Comparison of ENCODE assay signal across 1 cellular context in the genomic region with DNA sequence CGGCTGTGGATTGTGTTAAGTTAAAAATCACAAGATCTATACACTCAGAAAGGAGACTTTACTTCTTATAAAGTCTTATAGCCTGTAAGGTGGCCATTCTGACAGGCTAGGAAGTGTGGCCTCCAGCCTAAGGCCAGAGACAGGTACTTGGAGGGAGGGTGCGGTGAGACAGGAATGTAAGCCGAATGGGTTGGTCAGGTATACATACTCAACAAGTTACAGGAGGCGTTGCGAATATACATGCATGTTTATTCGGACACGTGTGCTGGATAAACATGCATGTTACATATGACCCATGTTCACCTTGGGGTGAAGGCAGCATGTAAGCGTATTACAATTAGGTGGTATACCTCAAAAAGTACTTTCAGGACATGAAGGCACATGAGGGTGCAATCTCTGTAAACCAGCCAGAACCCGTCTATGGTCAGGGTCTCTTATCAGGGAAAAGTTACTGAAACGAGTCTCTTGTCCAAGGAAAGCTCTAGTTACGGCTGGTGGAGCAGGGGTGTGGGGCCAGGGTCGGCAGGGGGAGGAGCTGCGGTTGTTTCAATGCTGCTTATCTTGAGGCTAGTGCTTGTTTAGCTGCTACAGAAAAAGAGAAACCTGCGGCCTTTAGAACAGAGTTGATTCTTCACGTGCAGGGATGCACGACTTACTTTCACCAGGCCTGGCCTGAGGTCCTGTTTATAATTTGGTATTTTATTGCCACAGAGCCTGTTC.
A peak's percentile ranks its signal among the peaks of the same experiment; 100 is the strongest.
TF ChIP-seq lines count a peak whose summit lies in the region.

No MANE protein-coding gene starts in this region.

TF ChIP-seq in K562, 482 proteins besides CTCF, POLR2A, EP300 and RAD21 (continued from another document and continues in another):
- TF ChIP-seq RERE (CRISPR knock-in tag; IDR thresholded peaks at IDR 0.05; ENCODE audit: borderline replicate concordance) (no peak), ELK1 (CRISPR knock-in tag; IDR thresholded peaks at IDR 0.05) (no peak), FOXJ3 (CRISPR knock-in tag; IDR thresholded peaks at IDR 0.05) (no peak), EHMT2 (IDR thresholded peaks at IDR 0.05) (no peak), RBM39 (optimal IDR thresholded peaks at IDR 0.05; ENCODE audit: low read depth, low read length) (no peak), SMAD4 (CRISPR knock-in tag; conservative IDR thresholded peaks at IDR 0.05) (peak; percentile 76), RCOR1 (IDR thresholded peaks at IDR 0.05; ENCODE audit: borderline replicate concordance in 1 of 2, low read depth in 2 of 2, low read length in 2 of 2) (peak in 1 of 2 experiments; percentile 83; a peak in 2 of 4 replicates), TOE1 (IDR thresholded peaks at IDR 0.05; ENCODE audit: borderline replicate concordance) (no peak), TOE1 (CRISPR knock-in tag; IDR thresholded peaks at IDR 0.05; ENCODE audit: borderline replicate concordance, low read depth) (no peak), ZNF766 (CRISPR knock-in tag; conservative IDR thresholded peaks at IDR 0.05) (peak; percentile 77; the same call in 1 of the 2 replicates), RBM15 (IDR thresholded peaks at IDR 0.05; ENCODE audit: insufficient read depth, low read length) (no peak), MECOM (CRISPR knock-in tag; IDR thresholded peaks at IDR 0.05) (no peak), CTBP1 (IDR thresholded peaks at IDR 0.05; ENCODE audit: borderline replicate concordance) (peak; percentile 53), XRCC3 (IDR thresholded peaks at IDR 0.05) (no peak), SRSF9 (IDR thresholded peaks at IDR 0.05; ENCODE audit: borderline replicate concordance, low read depth, low read length) (no peak), C11orf30 (IDR thresholded peaks at IDR 0.05; ENCODE audit: low read depth) (no peak), NFIC (IDR thresholded peaks at IDR 0.05) (peak; percentile 65), ZNF79 (CRISPR knock-in tag; IDR thresholded peaks at IDR 0.05; ENCODE audit: low read depth) (no peak), NEUROD1 (IDR thresholded peaks at IDR 0.05; ENCODE audit: borderline replicate concordance, low read depth, low read length, partially characterized antibody) (no peak), ZNF143 (CRISPR knock-in tag; IDR thresholded peaks at IDR 0.05) (no peak)
- TF ChIP-seq, protein P1, sequence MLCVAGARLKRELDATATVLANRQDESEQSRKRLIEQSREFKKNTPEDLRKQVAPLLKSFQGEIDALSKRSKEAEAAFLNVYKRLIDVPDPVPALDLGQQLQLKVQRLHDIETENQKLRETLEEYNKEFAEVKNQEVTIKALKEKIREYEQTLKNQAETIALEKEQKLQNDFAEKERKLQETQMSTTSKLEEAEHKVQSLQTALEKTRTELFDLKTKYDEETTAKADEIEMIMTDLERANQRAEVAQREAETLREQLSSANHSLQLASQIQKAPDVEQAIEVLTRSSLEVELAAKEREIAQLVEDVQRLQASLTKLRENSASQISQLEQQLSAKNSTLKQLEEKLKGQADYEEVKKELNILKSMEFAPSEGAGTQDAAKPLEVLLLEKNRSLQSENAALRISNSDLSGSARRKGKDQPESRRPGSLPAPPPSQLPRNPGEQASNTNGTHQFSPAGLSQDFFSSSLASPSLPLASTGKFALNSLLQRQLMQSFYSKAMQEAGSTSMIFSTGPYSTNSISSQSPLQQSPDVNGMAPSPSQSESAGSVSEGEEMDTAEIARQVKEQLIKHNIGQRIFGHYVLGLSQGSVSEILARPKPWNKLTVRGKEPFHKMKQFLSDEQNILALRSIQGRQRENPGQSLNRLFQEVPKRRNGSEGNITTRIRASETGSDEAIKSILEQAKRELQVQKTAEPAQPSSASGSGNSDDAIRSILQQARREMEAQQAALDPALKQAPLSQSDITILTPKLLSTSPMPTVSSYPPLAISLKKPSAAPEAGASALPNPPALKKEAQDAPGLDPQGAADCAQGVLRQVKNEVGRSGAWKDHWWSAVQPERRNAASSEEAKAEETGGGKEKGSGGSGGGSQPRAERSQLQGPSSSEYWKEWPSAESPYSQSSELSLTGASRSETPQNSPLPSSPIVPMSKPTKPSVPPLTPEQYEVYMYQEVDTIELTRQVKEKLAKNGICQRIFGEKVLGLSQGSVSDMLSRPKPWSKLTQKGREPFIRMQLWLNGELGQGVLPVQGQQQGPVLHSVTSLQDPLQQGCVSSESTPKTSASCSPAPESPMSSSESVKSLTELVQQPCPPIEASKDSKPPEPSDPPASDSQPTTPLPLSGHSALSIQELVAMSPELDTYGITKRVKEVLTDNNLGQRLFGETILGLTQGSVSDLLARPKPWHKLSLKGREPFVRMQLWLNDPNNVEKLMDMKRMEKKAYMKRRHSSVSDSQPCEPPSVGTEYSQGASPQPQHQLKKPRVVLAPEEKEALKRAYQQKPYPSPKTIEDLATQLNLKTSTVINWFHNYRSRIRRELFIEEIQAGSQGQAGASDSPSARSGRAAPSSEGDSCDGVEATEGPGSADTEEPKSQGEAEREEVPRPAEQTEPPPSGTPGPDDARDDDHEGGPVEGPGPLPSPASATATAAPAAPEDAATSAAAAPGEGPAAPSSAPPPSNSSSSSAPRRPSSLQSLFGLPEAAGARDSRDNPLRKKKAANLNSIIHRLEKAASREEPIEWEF (CRISPR knock-in tag; IDR thresholded peaks at IDR 0.05) = 0 out of 2 replicates have a peak, but pooled peaks have one; percentile 62
- TF ChIP-seq, protein P2, sequence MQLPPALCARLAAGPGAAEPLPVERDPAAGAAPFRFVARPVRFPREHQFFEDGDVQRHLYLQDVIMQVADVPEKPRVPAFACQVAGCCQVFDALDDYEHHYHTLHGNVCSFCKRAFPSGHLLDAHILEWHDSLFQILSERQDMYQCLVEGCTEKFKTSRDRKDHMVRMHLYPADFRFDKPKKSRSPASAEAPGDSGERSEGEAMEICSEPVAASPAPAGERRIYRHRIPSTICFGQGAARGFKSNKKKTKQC (CRISPR knock-in tag; IDR thresholded peaks at IDR 0.05) = no peak
- TF ChIP-seq, protein P3, sequence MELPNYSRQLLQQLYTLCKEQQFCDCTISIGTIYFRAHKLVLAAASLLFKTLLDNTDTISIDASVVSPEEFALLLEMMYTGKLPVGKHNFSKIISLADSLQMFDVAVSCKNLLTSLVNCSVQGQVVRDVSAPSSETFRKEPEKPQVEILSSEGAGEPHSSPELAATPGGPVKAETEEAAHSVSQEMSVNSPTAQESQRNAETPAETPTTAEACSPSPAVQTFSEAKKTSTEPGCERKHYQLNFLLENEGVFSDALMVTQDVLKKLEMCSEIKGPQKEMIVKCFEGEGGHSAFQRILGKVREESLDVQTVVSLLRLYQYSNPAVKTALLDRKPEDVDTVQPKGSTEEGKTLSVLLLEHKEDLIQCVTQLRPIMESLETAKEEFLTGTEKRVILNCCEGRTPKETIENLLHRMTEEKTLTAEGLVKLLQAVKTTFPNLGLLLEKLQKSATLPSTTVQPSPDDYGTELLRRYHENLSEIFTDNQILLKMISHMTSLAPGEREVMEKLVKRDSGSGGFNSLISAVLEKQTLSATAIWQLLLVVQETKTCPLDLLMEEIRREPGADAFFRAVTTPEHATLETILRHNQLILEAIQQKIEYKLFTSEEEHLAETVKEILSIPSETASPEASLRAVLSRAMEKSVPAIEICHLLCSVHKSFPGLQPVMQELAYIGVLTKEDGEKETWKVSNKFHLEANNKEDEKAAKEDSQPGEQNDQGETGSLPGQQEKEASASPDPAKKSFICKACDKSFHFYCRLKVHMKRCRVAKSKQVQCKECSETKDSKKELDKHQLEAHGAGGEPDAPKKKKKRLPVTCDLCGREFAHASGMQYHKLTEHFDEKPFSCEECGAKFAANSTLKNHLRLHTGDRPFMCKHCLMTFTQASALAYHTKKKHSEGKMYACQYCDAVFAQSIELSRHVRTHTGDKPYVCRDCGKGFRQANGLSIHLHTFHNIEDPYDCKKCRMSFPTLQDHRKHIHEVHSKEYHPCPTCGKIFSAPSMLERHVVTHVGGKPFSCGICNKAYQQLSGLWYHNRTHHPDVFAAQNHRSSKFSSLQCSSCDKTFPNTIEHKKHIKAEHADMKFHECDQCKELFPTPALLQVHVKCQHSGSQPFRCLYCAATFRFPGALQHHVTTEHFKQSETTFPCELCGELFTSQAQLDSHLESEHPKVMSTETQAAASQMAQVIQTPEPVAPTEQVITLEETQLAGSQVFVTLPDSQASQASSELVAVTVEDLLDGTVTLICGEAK (IDR thresholded peaks at IDR 0.05) = 0 out of 2 replicates have a peak, but pooled peaks have one; percentile 9
- TF ChIP-seq, protein P3 (CRISPR knock-in tag; IDR thresholded peaks at IDR 0.05) = no peak
- TF ChIP-seq, protein P4, sequence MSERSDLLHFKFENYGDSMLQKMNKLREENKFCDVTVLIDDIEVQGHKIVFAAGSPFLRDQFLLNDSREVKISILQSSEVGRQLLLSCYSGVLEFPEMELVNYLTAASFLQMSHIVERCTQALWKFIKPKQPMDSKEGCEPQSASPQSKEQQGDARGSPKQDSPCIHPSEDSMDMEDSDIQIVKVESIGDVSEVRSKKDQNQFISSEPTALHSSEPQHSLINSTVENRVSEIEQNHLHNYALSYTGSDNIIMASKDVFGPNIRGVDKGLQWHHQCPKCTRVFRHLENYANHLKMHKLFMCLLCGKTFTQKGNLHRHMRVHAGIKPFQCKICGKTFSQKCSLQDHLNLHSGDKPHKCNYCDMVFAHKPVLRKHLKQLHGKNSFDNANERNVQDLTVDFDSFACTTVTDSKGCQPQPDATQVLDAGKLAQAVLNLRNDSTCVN (CRISPR knock-in tag; IDR thresholded peaks at IDR 0.05) = 0 out of 2 replicates have a peak, but pooled peaks have one; percentile 13
- TF ChIP-seq, protein P5, sequence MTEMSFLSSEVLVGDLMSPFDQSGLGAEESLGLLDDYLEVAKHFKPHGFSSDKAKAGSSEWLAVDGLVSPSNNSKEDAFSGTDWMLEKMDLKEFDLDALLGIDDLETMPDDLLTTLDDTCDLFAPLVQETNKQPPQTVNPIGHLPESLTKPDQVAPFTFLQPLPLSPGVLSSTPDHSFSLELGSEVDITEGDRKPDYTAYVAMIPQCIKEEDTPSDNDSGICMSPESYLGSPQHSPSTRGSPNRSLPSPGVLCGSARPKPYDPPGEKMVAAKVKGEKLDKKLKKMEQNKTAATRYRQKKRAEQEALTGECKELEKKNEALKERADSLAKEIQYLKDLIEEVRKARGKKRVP (CRISPR knock-in tag; IDR thresholded peaks at IDR 0.05) = no peak
